Comparison of ENCODE assay signal across 1 cellular context in the genomic region with DNA sequence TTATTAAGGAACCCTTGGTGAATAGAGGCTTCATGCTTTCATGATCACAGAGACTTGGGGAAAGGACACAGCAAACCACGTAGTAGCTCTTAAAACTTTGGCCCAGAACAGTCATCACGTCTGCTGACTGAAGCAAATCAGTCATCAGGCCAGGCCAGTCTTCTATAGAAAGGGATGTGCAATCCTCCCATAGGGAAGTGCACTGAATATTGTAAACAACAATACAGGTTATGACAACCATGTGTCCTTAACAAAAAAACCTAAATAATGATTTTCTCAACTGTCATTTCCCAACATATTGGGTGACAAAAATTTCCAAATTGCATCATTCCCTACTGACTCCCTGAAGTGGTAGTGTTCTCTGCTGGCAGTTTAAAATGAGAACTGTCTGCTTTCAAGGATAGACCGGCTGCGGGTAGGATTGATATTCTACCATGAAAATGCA.
TF ChIP-seq lines count a peak whose summit lies in the region.

No MANE protein-coding gene starts in this region.

TF ChIP-seq in GM12878, 131 proteins besides CTCF, POLR2A, EP300 and RAD21 (continued from another document):
- TF ChIP-seq RELB (IDR thresholded peaks at IDR 0.05; ENCODE audit: low read depth) (0 out of 2 replicates have a peak, but pooled peaks have one; percentile 18), BCL11A (IDR thresholded peaks at IDR 0.05; ENCODE audit: low read depth, low read length) (no peak), RUNX3 (IDR thresholded peaks at IDR 0.05; ENCODE audit: low read length) (0 out of 2 replicates have a peak, but pooled peaks have one; percentile 23), ASH2L (IDR thresholded peaks at IDR 0.05; ENCODE audit: borderline replicate concordance, low read depth) (no peak), SPI1 (IDR thresholded peaks at IDR 0.05; ENCODE audit: borderline replicate concordance, insufficient read depth, low read depth, low read length) (peak; percentile 43; the same call in 1 of the 2 replicates)
